In genomic region chr5:57221049-57221568, GRCh38 we compare ENCODE assay signal across 8 cellular contexts. TPM values are rescaled to one million over a fixed set of nuclear protein-coding genes. Genes with fewer than 3 reads are reported as not detected.
DNase-seq lines count a peak whose midpoint lies in the region; ATAC-seq and TF ChIP-seq lines count a peak whose summit lies in the region.

No MANE protein-coding gene starts in this region.

- DNase-seq in AG09319 (ENCODE audit: extremely low read depth, low read depth) = peak; percentile 28
- peak; percentile 40 for DNase-seq in GM10248 (ENCODE audit: extremely low spot score)
- peak; percentile 5 for DNase-seq in HuH-7 (ENCODE audit: low spot score)
- DNase-seq in RWPE1 (ENCODE audit: low spot score) = peak; percentile 57
- no peak for DNase-seq in colonic mucosa
- DNase-seq in right lobe of liver = no peak
- DNase-seq in vagina (ENCODE audit: extremely low spot score in 2 of 2) = no peak
- DNase-seq in stimulated activated CD8-positive, alpha-beta memory T cell treated with anti-CD3 and anti-CD28 coated beads, Interleukin-4, amount 100 ng/mL, for 48 hours = no peak

- H3K4me3 ChIP-seq in colonic mucosa = no peak overlapping the region
- no peak overlapping the region for H3K4me3 ChIP-seq in right lobe of liver
- H3K4me3 ChIP-seq in vagina = no peak overlapping the region

- POLR2A ChIA-PET in GM10248 (lab: Yijun Ruan, JAX) (no interaction called here), RWPE1 (lab: Yijun Ruan, JAX; ENCODE audit: low non-redundant PET) (no interaction called here)

- H3K4me1 ChIP-seq in colonic mucosa = no peaks in the 10 kb centered on the region
- peaks cover 0 to 21% (median 3%) of the 10 kb centered on the region in 4 donors for H3K4me1 ChIP-seq in right lobe of liver
- peaks cover 18% of the 10 kb centered on the region for H3K4me1 ChIP-seq in vagina

- H3K9me3 ChIP-seq in colonic mucosa (no peaks in the 10 kb centered on the region), right lobe of liver (no peaks in the 10 kb centered on the region), vagina (no peaks in the 10 kb centered on the region)

- H3K27me3 ChIP-seq in colonic mucosa (no peaks in the 10 kb centered on the region), right lobe of liver (no peaks in the 10 kb centered on the region), vagina (no peaks in the 10 kb centered on the region)

- TF ChIP-seq CTCF in AG09319 (IDR thresholded peaks at IDR 0.05; ENCODE audit: low read depth, low read length) = peak; percentile 73
- peak; percentile 66 for TF ChIP-seq CTCF in GM10248 (IDR thresholded peaks at IDR 0.05; ENCODE audit: control extremely low read depth, extremely low read depth, low read depth, missing control alignments)
- TF ChIP-seq CTCF in RWPE1 (conservative IDR thresholded peaks at IDR 0.05; ENCODE audit: low read depth) = peak; percentile 98
- peak; percentile 92 for TF ChIP-seq CTCF in colonic mucosa (IDR thresholded peaks at IDR 0.05)
- TF ChIP-seq CTCF in right lobe of liver (IDR thresholded peaks at IDR 0.05) = peak; percentile 90 to 96 (median 92)
- TF ChIP-seq CTCF in vagina (IDR thresholded peaks at IDR 0.05) = peak; percentile 69 to 96 (median 85)

- 52% methylated on average over 2 of the region's 2 CpGs for WGBS in right lobe of liver (ENCODE audit: insufficient coverage, low coverage, low lambda C conversion rate, missing lambda C conversion rate)

- H3K9ac ChIP-seq in colonic mucosa (ENCODE audit: low read depth in 2 of 2, low read length in 2 of 2) = no peak overlapping the region

- ATAC-seq in right lobe of liver = peak; percentile 79 to 86 (median 83)

- TF ChIP-seq POLR2A in right lobe of liver (IDR thresholded peaks at IDR 0.05) (no peak), vagina (IDR thresholded peaks at IDR 0.05) (no peak)

- H3K36me3 ChIP-seq in colonic mucosa = no peaks in the 10 kb centered on the region
- H3K36me3 ChIP-seq in right lobe of liver = peaks cover 0 to 4% (median 0%) of the 10 kb centered on the region in 4 donors
- peaks cover 0 to 5% of the 10 kb centered on the region in 2 donors for H3K36me3 ChIP-seq in vagina

- CTCF ChIA-PET in GM10248 (lab: Yijun Ruan, JAX) = interaction anchor here (2.3 to 3.1 kb wide), 2 partner anchors 84 to 320 kb away, joined by 15 to 23 read pairs; no protein-coding TSS in a partner anchor
- CTCF ChIA-PET in RWPE1 (lab: Yijun Ruan, JAX) = no interaction called here

- H3K27ac ChIP-seq in RWPE1 = no peak overlapping the region
- no peak overlapping the region for H3K27ac ChIP-seq in colonic mucosa
- no peak overlapping the region for H3K27ac ChIP-seq in right lobe of liver
- no peak overlapping the region for H3K27ac ChIP-seq in vagina

- intact Hi-C loops in colonic mucosa (cut with DNase I) (loop anchor here (5.0 kb wide), 1 partner anchor 319 kb away; no protein-coding TSS in a partner anchor), right lobe of liver (cut with DNase I) (no loop called here), vagina (cut with DNase I) (loop anchor here (5.0 to 10.0 kb wide), 2 partner anchors 46 to 319 kb away; partner anchors contain the start of gene GPBP1)

RNA-seq across cellular contexts. Expression of gene GPBP1, which starts 47.2 kb away (rescaled TPM):
- 10 to 100 TPM; 46.5 to 73.8 TPM for total RNA-seq in colonic mucosa
- total RNA-seq in right lobe of liver = 10 to 100 TPM; 19.5 to 28.2 (median 24.9) TPM
- total RNA-seq in vagina = 62.6 TPM

Comparison
In these comparisons a context has a peak if more than half of its experiments do, and no peak if none do; other contexts are left out.
1. DNase-seq: peak in AG09319 (single experiment), GM10248 (single experiment), HuH-7 (single experiment) and RWPE1 (single experiment); none in colonic mucosa (single experiment), right lobe of liver (0 of 3), vagina (0 of 2) and stimulated activated CD8-positive, alpha-beta memory T cell treated with anti-CD3 and anti-CD28 coated beads, Interleukin-4, amount 100 ng/mL, for 48 hours (single experiment).
2. intact Hi-C loops: an anchor here in colonic mucosa (5.0 kb wide) and vagina (5.0 to 10.0 kb wide); none called in right lobe of liver.
3. Peak in every context shown above with its lines, with median percentiles within 50 percentile points of each other: CTCF ChIP-seq.